In genomic region chr2:69493268-69493667, GRCh38 we compare ENCODE assay signal across 1 cellular context.
TF ChIP-seq lines count a peak whose summit lies in the region.

No MANE protein-coding gene starts in this region.

TF ChIP-seq in HepG2, 621 proteins besides CTCF, POLR2A, EP300 and RAD21:
- TF ChIP-seq ZFP90 (CRISPR knock-in tag; IDR thresholded peaks at IDR 0.05; ENCODE audit: borderline replicate concordance) (no peak), STAG1 (CRISPR knock-in tag; IDR thresholded peaks at IDR 0.05) (peak; percentile 16; the same call in 1 of the 2 replicates)
